In the genomic region with DNA sequence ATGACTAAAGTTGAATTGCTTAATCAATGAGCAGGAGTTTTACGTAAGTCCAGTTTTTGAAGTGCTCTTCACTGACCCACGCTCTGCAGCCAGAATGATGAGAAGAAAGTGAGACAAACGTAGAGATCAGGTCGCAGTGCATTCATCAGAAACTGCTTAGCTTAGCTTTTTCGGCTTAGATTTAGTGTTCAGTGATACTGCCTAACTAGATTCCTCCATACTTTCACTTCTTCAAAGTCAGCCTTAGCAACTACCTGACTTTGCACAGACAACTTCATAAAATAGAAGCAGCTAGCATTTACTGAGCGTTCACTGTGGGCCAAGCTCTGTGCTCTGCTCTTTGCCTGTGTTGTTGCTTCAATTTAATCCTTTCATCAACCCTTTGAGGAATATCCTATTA, we compare ENCODE assay signal across 15 cellular contexts.
"Had no signal": no experiment of that assay in that cellular context is flagged by ENCODE, and none has a peak within 500 bp of the region (broad histone marks: within the 10 kb centered on the region; RNA-seq: fewer than 3 reads in every experiment).

No MANE protein-coding gene starts in this region.

- H3K27ac ChIP-seq: colonic mucosa, heart left ventricle, transverse colon, WERI-Rb-1 had no signal

- H3K27ac Mint-ChIP-seq: activated naive CD4-positive, alpha-beta T cell treated with anti-CD3 and anti-CD28 coated beads for 36 hours; activated T-helper 1 cell treated with anti-CD3 and anti-CD28 coated beads, Interleukin-12 subunit alpha, Interleukin-12 subunit beta, Interleukin-2, Interleukin-4 antibody, amounts not matched to agents 30 ng/mL and 10 ng/mL and 1 ng/mL, durations not matched to agents 14 hours and 24 hours and 36 hours; natural killer cell; stimulated activated effector memory CD8-positive, alpha-beta T cell treated with anti-CD3 and anti-CD28 coated beads, Interleukin-12 subunit alpha, Interleukin-12 subunit beta, amount 100 ng/mL, for 72 hours had no signal

- ATAC-seq: heart left ventricle; left colon; mucosa of descending colon; right cardiac atrium; stimulated activated effector memory CD8-positive, alpha-beta T cell treated with anti-CD3 and anti-CD28 coated beads, Interleukin-12 subunit alpha, Interleukin-12 subunit beta, amount 100 ng/mL, for 72 hours had no signal

- H3K4me3 Mint-ChIP-seq: activated naive CD4-positive, alpha-beta T cell treated with anti-CD3 and anti-CD28 coated beads for 36 hours; activated T-helper 1 cell treated with anti-CD3 and anti-CD28 coated beads, Interleukin-12 subunit alpha, Interleukin-12 subunit beta, Interleukin-2, Interleukin-4 antibody, amounts not matched to agents 30 ng/mL and 10 ng/mL and 1 ng/mL, durations not matched to agents 14 hours and 24 hours and 36 hours; natural killer cell; stimulated activated effector memory CD8-positive, alpha-beta T cell treated with anti-CD3 and anti-CD28 coated beads, Interleukin-12 subunit alpha, Interleukin-12 subunit beta, amount 100 ng/mL, for 72 hours had no signal

- H3K9me3 ChIP-seq: colonic mucosa, heart left ventricle, mucosa of descending colon, transverse colon had no signal

- H3K9me3 Mint-ChIP-seq: activated naive CD4-positive, alpha-beta T cell treated with anti-CD3 and anti-CD28 coated beads for 36 hours; activated T-helper 1 cell treated with anti-CD3 and anti-CD28 coated beads, Interleukin-12 subunit alpha, Interleukin-12 subunit beta, Interleukin-2, Interleukin-4 antibody, amounts not matched to agents 30 ng/mL and 10 ng/mL and 1 ng/mL, durations not matched to agents 14 hours and 24 hours and 36 hours had no signal

- H3K4me1 ChIP-seq: colonic mucosa, heart left ventricle, transverse colon had no signal

- DNase-seq: activated CD4-positive, alpha-beta T cell treated with anti-CD3 and anti-CD28 coated beads for 4 hours; activated naive CD4-positive, alpha-beta T cell treated with anti-CD3 and anti-CD28 coated beads for 36 hours; caudate nucleus; colonic mucosa; foreskin melanocyte; heart left ventricle; left colon; mucosa of descending colon; natural killer cell; right cardiac atrium; T1000; transverse colon; WERI-Rb-1 had no signal

- H3K36me3 ChIP-seq: colonic mucosa, heart left ventricle, transverse colon, WERI-Rb-1 had no signal

- H3K27me3 ChIP-seq: colonic mucosa, heart left ventricle, transverse colon had no signal

- H3K4me1 Mint-ChIP-seq: natural killer cell; stimulated activated effector memory CD8-positive, alpha-beta T cell treated with anti-CD3 and anti-CD28 coated beads, Interleukin-12 subunit alpha, Interleukin-12 subunit beta, amount 100 ng/mL, for 72 hours had no signal

- H3K36me3 Mint-ChIP-seq: natural killer cell; stimulated activated effector memory CD8-positive, alpha-beta T cell treated with anti-CD3 and anti-CD28 coated beads, Interleukin-12 subunit alpha, Interleukin-12 subunit beta, amount 100 ng/mL, for 72 hours had no signal

- H3K4me3 ChIP-seq: colonic mucosa, heart left ventricle, mucosa of descending colon, transverse colon had no signal
